ENCODE assay signal across 18 cellular contexts in genomic region chr17:49952912-49953497, GRCh38. TPM values are rescaled to one million over a fixed set of nuclear protein-coding genes. Genes with fewer than 3 reads are reported as not detected.
A peak's percentile ranks its signal among the peaks of the same experiment; 100 is the strongest.
DNase-seq lines count a peak whose midpoint lies in the region; ATAC-seq, FAIRE-seq and TF ChIP-seq lines count a peak whose summit lies in the region.
"Had no signal": no experiment of that assay in that cellular context is flagged by ENCODE, and none has a peak within 500 bp of the region (broad histone marks: within the 10 kb centered on the region; RNA-seq: fewer than 3 reads in every experiment).

No MANE protein-coding gene starts in this region.

- H3K9me3 ChIP-seq in A549: no peaks in the 10 kb centered on the region
- H3K9me3 ChIP-seq in HEK293 (ENCODE audit: control insufficient read depth, insufficient read depth, low read depth, low read length): no peaks in the 10 kb centered on the region
- no peaks in the 10 kb centered on the region for H3K9me3 ChIP-seq in upper lobe of right lung
- H3K9me3 ChIP-seq: heart right ventricle, SJSA1 had no signal

- H3K4me3 Mint-ChIP-seq in activated T-helper 17 cell treated with anti-CD3 and anti-CD28 coated beads, Interleukin-2, amount 50 U/mL, for 72 hours: no peak overlapping the region
- H3K4me3 Mint-ChIP-seq: brain; CD8-positive, alpha-beta memory T cell; GM23338; type B pancreatic cell had no signal

- no peak overlapping the region for H3K4me3 ChIP-seq in A549
- H3K4me3 ChIP-seq in HEK293 (ENCODE audit: low read depth, low read length): no peak overlapping the region
- H3K4me3 ChIP-seq in upper lobe of right lung: no peak overlapping the region
- H3K4me3 ChIP-seq: GM12878, GM23338, heart right ventricle, SJSA1 had no signal

- no peaks in the 10 kb centered on the region for H3K36me3 Mint-ChIP-seq in activated T-helper 17 cell treated with anti-CD3 and anti-CD28 coated beads, Interleukin-2, amount 50 U/mL, for 72 hours (ENCODE audit: low read depth)
- H3K36me3 Mint-ChIP-seq: brain, type B pancreatic cell had no signal

- no peak overlapping the region for H3K27ac Mint-ChIP-seq in activated T-helper 17 cell treated with anti-CD3 and anti-CD28 coated beads, Interleukin-2, amount 50 U/mL, for 72 hours
- H3K27ac Mint-ChIP-seq: CD8-positive, alpha-beta memory T cell; GM23338 had no signal

- no peak for FAIRE-seq in A549 (lab: Jason Lieb, UNC)
- FAIRE-seq: kidney, small intestine had no signal

- ATAC-seq in A549 (peak; percentile 9 to 23; a peak in 5 of 6 replicates), GM19467 (IDR thresholded peaks at IDR 0.05; ENCODE audit: unreplicated experiment) (no peak), GM19395 (IDR thresholded peaks at IDR 0.05; ENCODE audit: unreplicated experiment) (no peak), upper lobe of right lung (no peak)
- peak; percentile 32 for ATAC-seq in activated T-helper 17 cell treated with anti-CD3 and anti-CD28 coated beads, Interleukin-2, amount 50 U/mL, for 72 hours (replicated peaks)

- H3K9me3 Mint-ChIP-seq in activated T-helper 17 cell treated with anti-CD3 and anti-CD28 coated beads, Interleukin-2, amount 50 U/mL, for 72 hours: no peaks in the 10 kb centered on the region
- H3K9me3 Mint-ChIP-seq: CD8-positive, alpha-beta memory T cell; GM23338; type B pancreatic cell had no signal

- TF ChIP-seq EP300 in A549 (IDR thresholded peaks at IDR 0.05): no peak

- POLR2A ChIA-PET in A549 (lab: Yijun Ruan, JAX) (no interaction called here), HEK293 (lab: Yijun Ruan, JAX) (interaction anchor here (0.6 to 2.2 kb wide), 3 partner anchors 42 to 448 kb away, joined by 3 to 17 read pairs (median 11); partner anchors contain the start of gene DLX3)

- H3K27ac ChIP-seq in A549 (no peak overlapping the region), HEK293 (ENCODE audit: extremely low read depth, low read depth, low read length) (no peak overlapping the region), upper lobe of right lung (no peak overlapping the region)
- H3K27ac ChIP-seq: heart right ventricle, SJSA1 had no signal

- no peaks in the 10 kb centered on the region for H3K36me3 ChIP-seq in HEK293 (ENCODE audit: control insufficient read depth in 2 of 2, insufficient read depth in 1 of 2, low read length in 2 of 2)
- no peaks in the 10 kb centered on the region for H3K36me3 ChIP-seq in upper lobe of right lung
- H3K36me3 ChIP-seq: heart right ventricle, SJSA1 had no signal

- 0 out of 3 replicates have a peak overlapping the region, but pooled peaks have one; percentile 8 for H3K4me2 ChIP-seq in A549
- H3K4me2 ChIP-seq: GM23338 had no signal

- TF ChIP-seq CTCF in A549 (IDR thresholded peaks at IDR 0.05) (no peak), HEK293 (tag by site-specific recombination; IDR thresholded peaks at IDR 0.05) (no peak), upper lobe of right lung (IDR thresholded peaks at IDR 0.05) (no peak)

- WGBS in A549 (ENCODE audit: missing lambda C conversion rate): 60% methylated on average over 8 of the region's 8 CpGs

- DNase-seq in A549 (ENCODE audit: low read depth in 1 of 2, low spot score in 1 of 2) (no peak), lung microvascular endothelial cell (ENCODE audit: low read depth in 2 of 2) (peak; percentile 20 to 68), upper lobe of right lung (no peak)
- no peak for DNase-seq in activated naive CD4-positive, alpha-beta T cell treated with Interleukin-2 at 50 U/mL for 16 hours
- DNase-seq: NCI-H446 treated with DMSO at 0.1 percent for 48 hours had no signal

- intact Hi-C loops in upper lobe of right lung (cut with DNase I): no loop called here

- H3K27me3 Mint-ChIP-seq in activated T-helper 17 cell treated with anti-CD3 and anti-CD28 coated beads, Interleukin-2, amount 50 U/mL, for 72 hours: peaks cover 42% of the 10 kb centered on the region

- no peak for TF ChIP-seq RAD21 in A549 (conservative IDR thresholded peaks at IDR 0.05 in 1 of 2, IDR thresholded peaks at IDR 0.05 in 1 of 2)

- peaks cover 5% of the 10 kb centered on the region; the same call in 1 of the 3 replicates for H3K4me1 ChIP-seq in A549
- H3K4me1 ChIP-seq in HEK293 (ENCODE audit: control insufficient read depth, insufficient read depth, low read length): no peaks in the 10 kb centered on the region
- no peaks in the 10 kb centered on the region for H3K4me1 ChIP-seq in upper lobe of right lung
- H3K4me1 ChIP-seq: heart right ventricle had no signal

- TF ChIP-seq POLR2A in A549 (IDR thresholded peaks at IDR 0.05; ENCODE audit: low read length): no peak

- CTCF ChIA-PET in A549 (lab: Yijun Ruan, JAX): interaction anchor here (0.5 to 82.2 kb wide), 28 partner anchors 13 to 396 kb away, joined by 3 to 2613 read pairs (median 4); partner anchors contain the start of genes DLX3, DLX4, PDK2 and TAC4
- CTCF ChIA-PET in HEK293 (lab: Yijun Ruan, JAX): interaction anchor here (0.6 to 4.1 kb wide), 39 partner anchors 10 to 396 kb away, joined by 3 to 196 read pairs (median 9); partner anchors contain the start of gene DLX3

- no peaks in the 10 kb centered on the region for H3K4me1 Mint-ChIP-seq in activated T-helper 17 cell treated with anti-CD3 and anti-CD28 coated beads, Interleukin-2, amount 50 U/mL, for 72 hours
- H3K4me1 Mint-ChIP-seq: CD8-positive, alpha-beta memory T cell had no signal

- H3K27me3 ChIP-seq in upper lobe of right lung: peaks cover 24% of the 10 kb centered on the region

TF ChIP-seq in A549, 52 proteins besides CTCF, POLR2A, EP300 and RAD21 (continues in another document):
- no peak for TF ChIP-seq MAX (IDR thresholded peaks at IDR 0.05)
- no peak for TF ChIP-seq HMGXB4 (CRISPR knock-in tag; IDR thresholded peaks at IDR 0.05; ENCODE audit: borderline replicate concordance)
- no peak for TF ChIP-seq SREBF2 (IDR thresholded peaks at IDR 0.05)

TF ChIP-seq in HEK293, 187 proteins besides CTCF, POLR2A, EP300 and RAD21 (continues in another document):
- TF ChIP-seq ZNF398 (tag by site-specific recombination; IDR thresholded peaks at IDR 0.05): peak; percentile 72
- no peak for TF ChIP-seq WT1 (tag by site-specific recombination; IDR thresholded peaks at IDR 0.05)
- TF ChIP-seq ZIC2 (tag by site-specific recombination; IDR thresholded peaks at IDR 0.05): peak; percentile 89
- TF ChIP-seq, protein P1, sequence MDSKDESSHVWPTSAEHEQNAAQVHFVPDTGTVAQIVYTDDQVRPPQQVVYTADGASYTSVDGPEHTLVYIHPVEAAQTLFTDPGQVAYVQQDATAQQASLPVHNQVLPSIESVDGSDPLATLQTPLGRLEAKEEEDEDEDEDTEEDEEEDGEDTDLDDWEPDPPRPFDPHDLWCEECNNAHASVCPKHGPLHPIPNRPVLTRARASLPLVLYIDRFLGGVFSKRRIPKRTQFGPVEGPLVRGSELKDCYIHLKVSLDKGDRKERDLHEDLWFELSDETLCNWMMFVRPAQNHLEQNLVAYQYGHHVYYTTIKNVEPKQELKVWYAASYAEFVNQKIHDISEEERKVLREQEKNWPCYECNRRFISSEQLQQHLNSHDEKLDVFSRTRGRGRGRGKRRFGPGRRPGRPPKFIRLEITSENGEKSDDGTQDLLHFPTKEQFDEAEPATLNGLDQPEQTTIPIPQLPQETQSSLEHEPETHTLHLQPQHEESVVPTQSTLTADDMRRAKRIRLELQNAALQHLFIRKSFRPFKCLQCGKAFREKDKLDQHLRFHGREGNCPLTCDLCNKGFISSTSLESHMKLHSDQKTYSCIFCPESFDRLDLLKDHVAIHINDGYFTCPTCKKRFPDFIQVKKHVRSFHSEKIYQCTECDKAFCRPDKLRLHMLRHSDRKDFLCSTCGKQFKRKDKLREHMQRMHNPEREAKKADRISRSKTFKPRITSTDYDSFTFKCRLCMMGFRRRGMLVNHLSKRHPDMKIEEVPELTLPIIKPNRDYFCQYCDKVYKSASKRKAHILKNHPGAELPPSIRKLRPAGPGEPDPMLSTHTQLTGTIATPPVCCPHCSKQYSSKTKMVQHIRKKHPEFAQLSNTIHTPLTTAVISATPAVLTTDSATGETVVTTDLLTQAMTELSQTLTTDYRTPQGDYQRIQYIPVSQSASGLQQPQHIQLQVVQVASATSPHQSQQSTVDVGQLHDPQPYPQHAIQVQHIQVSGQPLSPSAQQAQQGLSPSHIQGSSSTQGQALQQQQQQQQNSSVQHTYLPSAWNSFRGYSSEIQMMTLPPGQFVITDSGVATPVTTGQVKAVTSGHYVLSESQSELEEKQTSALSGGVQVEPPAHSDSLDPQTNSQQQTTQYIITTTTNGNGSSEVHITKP (tag by site-specific recombination; IDR thresholded peaks at IDR 0.05): peak; percentile 29; the same call in 1 of the 2 replicates
- TF ChIP-seq ZEB2 (tag by site-specific recombination; IDR thresholded peaks at IDR 0.05): peak; percentile 19; the same call in 1 of the 2 replicates

RNA-seq across cellular contexts. Expression of gene DLX4, which starts 16.0 kb away (rescaled TPM):
- polyA plus RNA-seq in A549 (2011; rRNA removed) (2.9 and 3.8 TPM in 2 replicates), A549 (2017; fragmentation: RNase III; extraction: RNeasy Plus Mini Kit Qiagen cat#74134 plus additional on column Dnase treatment) (2.8 to 4.1 TPM (median 3.8 TPM) in 3 replicates)
- 2.4 and 3.8 TPM in 2 replicates for polyA plus RNA-seq in A549 (2012; cell fraction: cytosol; rRNA removed)
- 10.0 and 12.6 TPM in 2 replicates for polyA plus RNA-seq in A549 (2012; cell fraction: nucleus; rRNA removed)
- polyA minus RNA-seq in A549 (2011; rRNA and poly(A)+ RNA removed): 1.2 and 2.3 TPM in 2 replicates
- under 1 TPM; 0.39 to 0.61 TPM for total RNA-seq in activated T-helper 17 cell treated with anti-CD3 and anti-CD28 coated beads, Interleukin-2, amount 50 U/mL, for 72 hours
- total RNA-seq in lung microvascular endothelial cell (not detected in 2 replicates), upper lobe of right lung (2.1 TPM)
- total RNA-seq: SJSA1 had no signal
- polyA plus RNA-seq: CD8-positive, alpha-beta memory T cell had no signal

RNA-seq across cellular contexts. Expression of gene DLX3, which starts 42.0 kb away (rescaled TPM):
- polyA plus RNA-seq in A549 (2011; rRNA removed) (0.04 TPM in 1 of 2 replicates, not detected in the other), A549 (2017; fragmentation: RNase III; extraction: RNeasy Plus Mini Kit Qiagen cat#74134 plus additional on column Dnase treatment) (0.04 to 0.24 TPM (median 0.17 TPM) in 3 replicates)
- 0.08 and 0.12 TPM in 2 replicates for polyA plus RNA-seq in A549 (2012; cell fraction: cytosol; rRNA removed)
- 0.04 and 0.13 TPM in 2 replicates for polyA plus RNA-seq in A549 (2012; cell fraction: nucleus; rRNA removed)
- polyA minus RNA-seq in A549 (2011; rRNA and poly(A)+ RNA removed): not detected in 2 replicates
- total RNA-seq in activated T-helper 17 cell treated with anti-CD3 and anti-CD28 coated beads, Interleukin-2, amount 50 U/mL, for 72 hours: not detected
- total RNA-seq in lung microvascular endothelial cell (not detected in 2 replicates), upper lobe of right lung (0.69 TPM)
- total RNA-seq: GM12878, SJSA1 had no signal
- polyA plus RNA-seq: CD8-positive, alpha-beta memory T cell; GM12878 had no signal

Comparison
In these comparisons a context has a peak if more than half of its experiments do, and no peak if none do; other contexts are left out.
1. ATAC-seq: peak in A549 (2 of 2) and activated T-helper 17 cell treated with anti-CD3 and anti-CD28 coated beads, Interleukin-2, amount 50 U/mL, for 72 hours (single experiment); none in GM19467 (single experiment), GM19395 (single experiment) and upper lobe of right lung (single experiment).
2. DNase-seq: peak in lung microvascular endothelial cell (2 of 2); none in A549 (0 of 2), upper lobe of right lung (single experiment) and activated naive CD4-positive, alpha-beta T cell treated with Interleukin-2 at 50 U/mL for 16 hours (single experiment).